ENCODE assay signal across 9 cellular contexts in genomic region chr3:49855662-49856061, GRCh38. TPM values are rescaled to one million over a fixed set of nuclear protein-coding genes. Genes with fewer than 3 reads are reported as not detected.
DNase-seq lines count a peak whose midpoint lies in the region; ATAC-seq, FAIRE-seq and TF ChIP-seq lines count a peak whose summit lies in the region.
"Had no signal": no experiment of that assay in that cellular context is flagged by ENCODE, and none has a peak within 500 bp of the region (broad histone marks: within the 10 kb centered on the region; RNA-seq: fewer than 3 reads in every experiment).

No MANE protein-coding gene starts in this region.

- DNase-seq in DND-41 (no peak), H1 (ENCODE audit: low read depth in 1 of 2, low spot score in 2 of 2) (no peak), MV-4-11 (lab: John Stamatoyannopoulos, UW) (no peak), NCI-H82 (lab: John Stamatoyannopoulos, UW) (no peak)
- DNase-seq in effector CD4-positive, alpha-beta T cell, result no peak

- H3K9me3 ChIP-seq in DND-41 (ENCODE audit: insufficient read depth, low read length, severe bottlenecking) (no peaks in the 10 kb centered on the region), OCI-LY1 (ENCODE audit: low read length) (no peaks in the 10 kb centered on the region), H1 (ENCODE audit: insufficient read depth in 2 of 2, low read depth in 1 of 2, low read length in 1 of 2) (no peaks in the 10 kb centered on the region), parathyroid adenoma (ENCODE audit: control insufficient read depth, low read length) (no peaks in the 10 kb centered on the region)

- H3K9me2 ChIP-seq in OCI-LY1 (ENCODE audit: low read depth, low read length), result no peaks in the 10 kb centered on the region

- TF ChIP-seq CTCF in DND-41 (IDR thresholded peaks at IDR 0.05; ENCODE audit: borderline replicate concordance, extremely low read depth, low read length, poor library complexity, severe bottlenecking) (no peak), OCI-LY1 (IDR thresholded peaks at IDR 0.05; ENCODE audit: low read length) (no peak), H1 (IDR thresholded peaks at IDR 0.05; ENCODE audit: control extremely low read depth in 1 of 3, insufficient read depth in 1 of 3, low read depth in 1 of 3, low read length in 3 of 3) (no peak), parathyroid adenoma (IDR thresholded peaks at IDR 0.05) (no peak)

- H4K20me1 ChIP-seq in DND-41 (ENCODE audit: insufficient read depth, low read length) (peaks cover 5% of the 10 kb centered on the region; the same call in 1 of the 2 replicates), OCI-LY1 (ENCODE audit: insufficient read depth, low read length) (no peaks in the 10 kb centered on the region), H1 (replicated peaks in 1 of 2; ENCODE audit: control insufficient read depth in 1 of 2, insufficient read depth in 2 of 2, low read length in 2 of 2) (peaks cover 0 to 3% of the 10 kb centered on the region in 2 experiments)

- H3K27me3 ChIP-seq in DND-41 (ENCODE audit: insufficient read depth, low read length, poor library complexity) (no peaks in the 10 kb centered on the region), OCI-LY1 (ENCODE audit: insufficient read depth, low read length) (no peaks in the 10 kb centered on the region; the same call in 1 of the 2 replicates), H1 (replicated peaks in 1 of 4; ENCODE audit: control insufficient read depth in 3 of 4, extremely low read depth in 1 of 4, insufficient read depth in 3 of 4, low read length in 3 of 4) (no peaks in the 10 kb centered on the region), parathyroid adenoma (ENCODE audit: control insufficient read depth, insufficient read depth, low read length) (no peaks in the 10 kb centered on the region)

- H4K91ac ChIP-seq in H1 (replicated peaks; ENCODE audit: insufficient read length, low read length), result no peak overlapping the region

- H3K4me3 ChIP-seq in DND-41 (ENCODE audit: low read depth in 1 of 2, low read length in 2 of 2) (peak overlapping the region; percentile 65 to 92), OCI-LY1 (ENCODE audit: low read depth, low read length, poor library complexity, severe bottlenecking) (peak overlapping the region; percentile 94), H1 (ENCODE audit: extremely low read depth in 1 of 4, insufficient read depth in 2 of 4, low read depth in 3 of 4, low read length in 4 of 4) (peak overlapping the region; percentile 79 to 96 (median 84)), parathyroid adenoma (ENCODE audit: low read depth, low read length) (no peak overlapping the region)

- FAIRE-seq in H1 (lab: Jason Lieb, UNC), result no peak

- H3K79me2 ChIP-seq in DND-41 (ENCODE audit: insufficient read depth, low read length) (peaks cover 45% of the 10 kb centered on the region), OCI-LY1 (ENCODE audit: insufficient read depth, low read length) (peaks cover 14% of the 10 kb centered on the region), H1 (ENCODE audit: control insufficient read depth in 1 of 2, insufficient read depth in 2 of 2, low read length in 2 of 2) (peaks cover 2 to 14% of the 10 kb centered on the region in 2 experiments; a peak in 3 of 4 replicates), parathyroid adenoma (peaks cover 4% of the 10 kb centered on the region)

- no peaks in the 10 kb centered on the region for H3K36me3 ChIP-seq in DND-41 (ENCODE audit: insufficient read depth, low read length)
- no peaks in the 10 kb centered on the region for H3K36me3 ChIP-seq in OCI-LY1 (ENCODE audit: insufficient read depth, low read length)
- H3K36me3 ChIP-seq in H1 (ENCODE audit: control insufficient read depth in 2 of 4, insufficient read depth in 4 of 4, low read length in 3 of 4), result peaks cover 6 to 15% (median 10%) of the 10 kb centered on the region in 4 experiments; a peak in 5 of 8 replicates
- no peaks in the 10 kb centered on the region for H3K36me3 ChIP-seq in parathyroid adenoma (ENCODE audit: control insufficient read depth, insufficient read depth, low read length)

- no peak overlapping the region for H2BK12ac ChIP-seq in H1 (ENCODE audit: low read depth, low read length)

- H3K23me2 ChIP-seq in H1 (ENCODE audit: low read depth, low read length), result peaks cover 6% of the 10 kb centered on the region

- H3K18ac ChIP-seq in H1 (ENCODE audit: extremely low read depth, low read length), result no peak overlapping the region

- H3F3A ChIP-seq in OCI-LY1 (ENCODE audit: insufficient read depth, low read length), result no peaks in the 10 kb centered on the region

- no peak for TF ChIP-seq POLR2A in H1 (IDR thresholded peaks at IDR 0.05; ENCODE audit: control extremely low read depth in 1 of 2, low read depth in 2 of 2, low read length in 2 of 2)

- H2BK5ac ChIP-seq in H1 (ENCODE audit: low read depth, low read length), result no peak overlapping the region

- H3K27ac ChIP-seq in DND-41 (ENCODE audit: low read length) (peak overlapping the region; percentile 82), OCI-LY1 (ENCODE audit: low read depth, low read length, poor library complexity, severe bottlenecking) (no peak overlapping the region), H1 (ENCODE audit: low read depth, low read length) (no peak overlapping the region), parathyroid adenoma (no peak overlapping the region)

- peaks cover 3% of the 10 kb centered on the region; the same call in 1 of the 2 replicates for H3K79me1 ChIP-seq in H1 (ENCODE audit: low read depth, low read length)

- H3K14ac ChIP-seq in H1 (ENCODE audit: insufficient read length), result no peak overlapping the region

- no peak overlapping the region for H2AK5ac ChIP-seq in H1 (ENCODE audit: low read depth, low read length)

- H2BK20ac ChIP-seq in H1 (ENCODE audit: low read length), result no peak overlapping the region

- no peak overlapping the region for H2BK120ac ChIP-seq in H1 (replicated peaks; ENCODE audit: low read depth, low read length)

- no peak for TF ChIP-seq EP300 in H1 (IDR thresholded peaks at IDR 0.05; ENCODE audit: borderline replicate concordance in 1 of 2, low read depth in 2 of 2, low read length in 2 of 2)

- no peak overlapping the region for H4K5ac ChIP-seq in H1 (ENCODE audit: insufficient read length, low read depth, low read length)

- peak overlapping the region; percentile 90 for H3K4me2 ChIP-seq in DND-41 (ENCODE audit: insufficient read depth, low read length)
- peak overlapping the region; percentile 79 for H3K4me2 ChIP-seq in OCI-LY1 (ENCODE audit: low read length)
- peak overlapping the region; percentile 90 to 93 for H3K4me2 ChIP-seq in H1 (ENCODE audit: insufficient read depth in 1 of 2, low read depth in 2 of 2, low read length in 2 of 2)
- peak overlapping the region; percentile 85 for H3K4me2 ChIP-seq in parathyroid adenoma (ENCODE audit: low read length)

- H2AFZ ChIP-seq in DND-41 (ENCODE audit: low read depth, low read length), result peak overlapping the region; percentile 98
- H2AFZ ChIP-seq in OCI-LY1 (ENCODE audit: low read length), result no peak overlapping the region
- H2AFZ ChIP-seq in H1 (ENCODE audit: low read length), result no peak overlapping the region
- H2AFZ ChIP-seq in parathyroid adenoma, result peak overlapping the region; percentile 98

- POLR2A ChIA-PET in H1 (lab: Charles Lee; ENCODE audit: partially characterized antibody), result interaction anchor here (0.7 to 6.4 kb wide), 9 partner anchors 8 to 84 kb away, joined by 3 to 33 read pairs (median 4); partner anchors contain the start of genes CAMKV and RBM6

- H2BK15ac ChIP-seq in H1 (ENCODE audit: low read length), result no peak overlapping the region

- H3K23ac ChIP-seq in H1 (ENCODE audit: insufficient read length), result no peak overlapping the region

- WGBS in H1 (ENCODE audit: extremely low coverage in 1 of 2, insufficient coverage in 1 of 2, insufficient read length in 1 of 2, insufficient replicate concordance in 2 of 2, low coverage in 1 of 2, low lambda C conversion rate in 2 of 2, missing lambda C conversion rate in 1 of 2), 2 experiments, result 76% methylated on average over 5 of the region's 5 CpGs; no CpG with 5 or more reads in 1 of the 2 experiments

- H3K9ac ChIP-seq in DND-41 (ENCODE audit: low read depth, low read length) (peak overlapping the region; percentile 79), OCI-LY1 (ENCODE audit: low read length) (peak overlapping the region; percentile 87), H1 (replicated peaks in 1 of 4; ENCODE audit: extremely low read depth in 1 of 4, low read depth in 3 of 4, low read length in 3 of 4) (peak overlapping the region in 3 of 4 experiments; percentile 72 to 89 (median 81); a peak in 6 of 7 replicates), parathyroid adenoma (no peak overlapping the region)

- no peak overlapping the region for H3K4ac ChIP-seq in H1 (replicated peaks; ENCODE audit: insufficient read length, low read depth, low read length)

- no peak for ATAC-seq in DND-41 (ENCODE audit: insufficient read depth, low read depth)
- ATAC-seq in GM21367 (IDR thresholded peaks at IDR 0.05; ENCODE audit: unreplicated experiment), result no peak

- H3K56ac ChIP-seq in H1 (replicated peaks; ENCODE audit: insufficient read length, low read depth, low read length), result no peak overlapping the region

- H4K8ac ChIP-seq in H1 (ENCODE audit: extremely low read depth, insufficient read depth, low read length), result no peak overlapping the region

- CTCF ChIA-PET in H1 (lab: Charles Lee; ENCODE audit: partially characterized antibody), result interaction anchor here (1.0 to 6.1 kb wide), 7 partner anchors 11 to 155 kb away, joined by 3 to 55 read pairs (median 5); partner anchors contain the start of gene AMIGO3

- peaks cover 32% of the 10 kb centered on the region for H3K4me1 ChIP-seq in DND-41 (ENCODE audit: insufficient read depth, low read length)
- peaks cover 19% of the 10 kb centered on the region for H3K4me1 ChIP-seq in OCI-LY1 (ENCODE audit: insufficient read depth, low read length, severe bottlenecking)
- peaks cover 0 to 7% (median 4%) of the 10 kb centered on the region in 4 experiments; a peak in 6 of 7 replicates for H3K4me1 ChIP-seq in H1 (replicated peaks in 1 of 4; ENCODE audit: control insufficient read depth in 3 of 4, insufficient read depth in 4 of 4, low read length in 3 of 4)
- H3K4me1 ChIP-seq in parathyroid adenoma, result peaks cover 4% of the 10 kb centered on the region

- no peak for TF ChIP-seq RAD21 in H1 (IDR thresholded peaks at IDR 0.05 in 1 of 2, conservative IDR thresholded peaks at IDR 0.05 in 1 of 2; ENCODE audit: low read depth in 2 of 2, low read length in 2 of 2)

RNA-seq across cellular contexts. Expression of gene TRAIP, which starts 0.7 kb away (rescaled TPM):
- total RNA-seq in H1 (2021; fragmentation: NEBNext Ultra II Directional; extraction: Animal tissue kit (Norgen Biotek cat#: 25700)), result 25.4 and 28.1 TPM in 2 replicates
- 27.7 and 29.5 TPM in 2 replicates for polyA plus RNA-seq in H1 (2011; rRNA removed)
- 29.3 TPM for polyA plus RNA-seq in H1 (2011; cell fraction: cytosol; rRNA removed)
- 101 TPM for polyA plus RNA-seq in H1 (2011; cell fraction: nucleus; rRNA removed)
- polyA plus RNA-seq in H1 (2012, experiment 1 of 2), result 21.5 to 33.3 TPM (median 29.6 TPM) in 4 replicates
- polyA plus RNA-seq in H1 (2012, experiment 2 of 2), result 18.8 TPM
- polyA plus RNA-seq in H1 (2013, experiment 1 of 2), result 22.0 TPM
- 20.9 TPM for polyA plus RNA-seq in H1 (2013, experiment 2 of 2)
- polyA minus RNA-seq in H1 (2011; rRNA and poly(A)+ RNA removed), result 37.3 and 44.4 TPM in 2 replicates
- polyA minus RNA-seq in H1 (2011; cell fraction: cytosol; rRNA and poly(A)+ RNA removed), result 14.4 TPM
- 39.7 TPM for polyA minus RNA-seq in H1 (2011; cell fraction: nucleus; rRNA and poly(A)+ RNA removed)

RNA-seq across cellular contexts. Expression of gene CAMKV, which starts 14.0 kb away (rescaled TPM):
- 66.4 and 67.9 TPM in 2 replicates for total RNA-seq in H1 (2021; fragmentation: NEBNext Ultra II Directional; extraction: Animal tissue kit (Norgen Biotek cat#: 25700))
- 56.3 and 74.5 TPM in 2 replicates for polyA plus RNA-seq in H1 (2011; rRNA removed)
- 80.5 TPM for polyA plus RNA-seq in H1 (2011; cell fraction: cytosol; rRNA removed)
- 277 TPM for polyA plus RNA-seq in H1 (2011; cell fraction: nucleus; rRNA removed)
- polyA plus RNA-seq in H1 (2012, experiment 1 of 2), result 70.4 to 87.7 TPM (median 77.8 TPM) in 4 replicates
- polyA plus RNA-seq in H1 (2012, experiment 2 of 2), result 61.8 TPM
- 39.4 TPM for polyA plus RNA-seq in H1 (2013, experiment 1 of 2)
- polyA plus RNA-seq in H1 (2013, experiment 2 of 2), result 33.4 TPM
- 57.9 and 66.0 TPM in 2 replicates for polyA minus RNA-seq in H1 (2011; rRNA and poly(A)+ RNA removed)
- polyA minus RNA-seq in H1 (2011; cell fraction: cytosol; rRNA and poly(A)+ RNA removed), result 41.2 TPM
- polyA minus RNA-seq in H1 (2011; cell fraction: nucleus; rRNA and poly(A)+ RNA removed), result 57.3 TPM
- total RNA-seq: left lobe of liver had no signal

RNA-seq across cellular contexts. Expression of gene UBA7, which starts 41.9 kb away (rescaled TPM):
- total RNA-seq in H1 (2021; fragmentation: NEBNext Ultra II Directional; extraction: Animal tissue kit (Norgen Biotek cat#: 25700)), result 0.34 and 1.9 TPM in 2 replicates
- 0.65 and 1.8 TPM in 2 replicates for polyA plus RNA-seq in H1 (2011; rRNA removed)
- polyA plus RNA-seq in H1 (2011; cell fraction: cytosol; rRNA removed), result 1.6 TPM
- polyA plus RNA-seq in H1 (2011; cell fraction: nucleus; rRNA removed), result 8.9 TPM
- polyA plus RNA-seq in H1 (2012, experiment 1 of 2), result 0.66 to 1.4 TPM (median 0.97 TPM) in 4 replicates
- 0.46 TPM for polyA plus RNA-seq in H1 (2012, experiment 2 of 2)
- 0.26 TPM for polyA plus RNA-seq in H1 (2013, experiment 1 of 2)
- 0.22 TPM for polyA plus RNA-seq in H1 (2013, experiment 2 of 2)
- polyA minus RNA-seq in H1 (2011; rRNA and poly(A)+ RNA removed), result 1.3 TPM in 1 of 2 replicates, not detected in the other
- not detected for polyA minus RNA-seq in H1 (2011; cell fraction: cytosol; rRNA and poly(A)+ RNA removed)
- polyA minus RNA-seq in H1 (2011; cell fraction: nucleus; rRNA and poly(A)+ RNA removed), result 2.8 TPM

RNA-seq across cellular contexts. Expression of gene MST1R, which starts 48.0 kb away (rescaled TPM):
- 4.8 and 7.6 TPM in 2 replicates for total RNA-seq in H1 (2021; fragmentation: NEBNext Ultra II Directional; extraction: Animal tissue kit (Norgen Biotek cat#: 25700))
- 7.6 and 9.4 TPM in 2 replicates for polyA plus RNA-seq in H1 (2011; rRNA removed)
- 7.7 TPM for polyA plus RNA-seq in H1 (2011; cell fraction: cytosol; rRNA removed)
- 42.5 TPM for polyA plus RNA-seq in H1 (2011; cell fraction: nucleus; rRNA removed)
- 3.3 to 8.7 TPM (median 5.8 TPM) in 4 replicates for polyA plus RNA-seq in H1 (2012, experiment 1 of 2)
- 3.9 TPM for polyA plus RNA-seq in H1 (2012, experiment 2 of 2)
- polyA plus RNA-seq in H1 (2013, experiment 1 of 2), result 6.4 TPM
- 3.9 TPM for polyA plus RNA-seq in H1 (2013, experiment 2 of 2)
- 6.6 and 13.8 TPM in 2 replicates for polyA minus RNA-seq in H1 (2011; rRNA and poly(A)+ RNA removed)
- 4.0 TPM for polyA minus RNA-seq in H1 (2011; cell fraction: cytosol; rRNA and poly(A)+ RNA removed)
- 20.9 TPM for polyA minus RNA-seq in H1 (2011; cell fraction: nucleus; rRNA and poly(A)+ RNA removed)

RNA-seq across cellular contexts. Expression of gene INKA1, which starts 52.6 kb away (rescaled TPM):
- total RNA-seq in H1 (2021; fragmentation: NEBNext Ultra II Directional; extraction: Animal tissue kit (Norgen Biotek cat#: 25700)), result 1.3 and 1.8 TPM in 2 replicates
- polyA plus RNA-seq in H1 (2011; rRNA removed), result 4.7 and 4.8 TPM in 2 replicates
- 3.4 TPM for polyA plus RNA-seq in H1 (2011; cell fraction: cytosol; rRNA removed)
- 4.0 TPM for polyA plus RNA-seq in H1 (2011; cell fraction: nucleus; rRNA removed)
- polyA plus RNA-seq in H1 (2012, experiment 1 of 2), result 0.70 to 2.1 TPM (median 1.8 TPM) in 4 replicates
- polyA plus RNA-seq in H1 (2012, experiment 2 of 2), result 1.6 TPM
- 1.7 TPM for polyA plus RNA-seq in H1 (2013, experiment 1 of 2)
- 1.7 TPM for polyA plus RNA-seq in H1 (2013, experiment 2 of 2)
- 1.6 and 2.1 TPM in 2 replicates for polyA minus RNA-seq in H1 (2011; rRNA and poly(A)+ RNA removed)
- polyA minus RNA-seq in H1 (2011; cell fraction: cytosol; rRNA and poly(A)+ RNA removed), result 1.1 TPM
- 3.2 TPM for polyA minus RNA-seq in H1 (2011; cell fraction: nucleus; rRNA and poly(A)+ RNA removed)

Comparison
In these comparisons a context has a peak if more than half of its experiments do, and no peak if none do; other contexts are left out.
1. H2AFZ ChIP-seq: peak in DND-41 (single experiment) and parathyroid adenoma (single experiment); none in OCI-LY1 (single experiment) and H1 (single experiment).
2. Peak in every context shown above with its lines, with median percentiles within 50 percentile points of each other: H3K4me2 ChIP-seq.